16 cellular contexts compared by ENCODE assay signal in the genomic region with DNA sequence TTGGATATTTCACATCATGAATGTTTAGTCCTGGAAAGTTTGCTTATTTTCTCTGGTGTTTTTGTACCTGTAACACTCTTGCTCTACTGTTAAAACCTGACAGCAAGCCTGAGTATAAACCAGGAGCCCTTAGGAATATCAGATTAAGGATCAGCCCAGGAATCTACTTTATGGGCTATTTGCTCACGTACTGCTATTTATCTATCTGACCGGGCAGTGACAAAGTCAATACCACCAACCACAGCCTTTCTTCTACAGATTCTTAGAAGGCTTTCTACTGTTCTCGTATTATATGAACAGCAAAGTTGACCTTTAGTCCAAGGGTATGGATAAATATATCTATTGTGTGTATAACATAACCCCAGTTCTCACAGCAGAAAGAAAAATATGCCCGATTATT.
DNase-seq lines count a peak whose midpoint lies in the region; ATAC-seq, FAIRE-seq and TF ChIP-seq lines count a peak whose summit lies in the region.
"Had no signal": no experiment of that assay in that cellular context is flagged by ENCODE, and none has a peak within 500 bp of the region (broad histone marks: within the 10 kb centered on the region; RNA-seq: fewer than 3 reads in every experiment).

No MANE protein-coding gene starts in this region.

- no peak for TF ChIP-seq EP300 in A549 (IDR thresholded peaks at IDR 0.05)

- H3K4me3 ChIP-seq in A549 (no peak overlapping the region), LNCaP clone FGC (ENCODE audit: low read depth, low read length) (no peak overlapping the region), brain microvascular endothelial cell (ENCODE audit: low read depth, low read length) (no peak overlapping the region)
- H3K4me3 ChIP-seq in effector memory CD4-positive, alpha-beta T cell (ENCODE audit: insufficient read depth, low read depth, low read length, poor library complexity, severe bottlenecking) = no peak overlapping the region
- H3K4me3 ChIP-seq: BLaER1 treated with 17β-estradiol and CSF1 and Interleukin-3, amounts not matched to agents 10 nM and 100 nM; GM12878; GM23338 had no signal

- H3K4me3 Mint-ChIP-seq in progenitor cell of endocrine pancreas (ENCODE audit: low read depth) = no peak overlapping the region
- H3K4me3 Mint-ChIP-seq: GM23338 had no signal

- no peaks in the 10 kb centered on the region for H3K4me1 ChIP-seq in A549
- H3K4me1 ChIP-seq in effector memory CD4-positive, alpha-beta T cell (ENCODE audit: control insufficient read depth, insufficient read depth, low read length, poor library complexity, severe bottlenecking) = no peaks in the 10 kb centered on the region
- H3K4me1 ChIP-seq: BLaER1 treated with 17β-estradiol and CSF1 and Interleukin-3, amounts not matched to agents 10 nM and 100 nM had no signal

- TF ChIP-seq RAD21 in A549 (conservative IDR thresholded peaks at IDR 0.05 in 1 of 2, IDR thresholded peaks at IDR 0.05 in 1 of 2) = no peak

- peaks cover 5% of the 10 kb centered on the region for H3K9me3 Mint-ChIP-seq in progenitor cell of endocrine pancreas (ENCODE audit: low read depth)
- H3K9me3 Mint-ChIP-seq: GM23338 had no signal

- no peaks in the 10 kb centered on the region for H3K36me3 Mint-ChIP-seq in progenitor cell of endocrine pancreas (ENCODE audit: insufficient read depth)
- H3K36me3 Mint-ChIP-seq: CD4-positive, CD25-positive, alpha-beta regulatory T cell had no signal

- no peaks in the 10 kb centered on the region for H3K27me3 Mint-ChIP-seq in progenitor cell of endocrine pancreas
- H3K27me3 Mint-ChIP-seq: CD4-positive, CD25-positive, alpha-beta regulatory T cell had no signal

- TF ChIP-seq CTCF in A549 (IDR thresholded peaks at IDR 0.05) = no peak
- no peak for TF ChIP-seq CTCF in LNCaP clone FGC (IDR thresholded peaks at IDR 0.05; ENCODE audit: control insufficient read depth, extremely low read depth, insufficient read depth)
- no peak for TF ChIP-seq CTCF in brain microvascular endothelial cell (IDR thresholded peaks at IDR 0.05; ENCODE audit: low read depth, low read length, missing control alignments)
- no peak for TF ChIP-seq CTCF in progenitor cell of endocrine pancreas (IDR thresholded peaks at IDR 0.05; ENCODE audit: unreplicated experiment)

- no peak overlapping the region for H3K27ac ChIP-seq in A549
- no peak overlapping the region for H3K27ac ChIP-seq in brain microvascular endothelial cell
- no peak overlapping the region for H3K27ac ChIP-seq in effector memory CD4-positive, alpha-beta T cell (ENCODE audit: insufficient read depth, low read length, poor library complexity, severe bottlenecking)
- H3K27ac ChIP-seq: BLaER1 treated with 17β-estradiol and CSF1 and Interleukin-3, amounts not matched to agents 10 nM and 100 nM had no signal

- no peaks in the 10 kb centered on the region for H3K9me3 ChIP-seq in A549
- no peaks in the 10 kb centered on the region for H3K9me3 ChIP-seq in effector memory CD4-positive, alpha-beta T cell (ENCODE audit: control insufficient read depth, low read length)
- H3K9me3 ChIP-seq: BLaER1 treated with 17β-estradiol and CSF1 and Interleukin-3, amounts not matched to agents 10 nM and 100 nM had no signal

- no peaks in the 10 kb centered on the region for H3K27me3 ChIP-seq in brain microvascular endothelial cell (replicated peaks)
- H3K27me3 ChIP-seq in effector memory CD4-positive, alpha-beta T cell (replicated peaks; ENCODE audit: control insufficient read depth, insufficient read depth, low read length, poor library complexity, severe bottlenecking) = no peaks in the 10 kb centered on the region
- H3K27me3 ChIP-seq: BLaER1 treated with 17β-estradiol and CSF1 and Interleukin-3, amounts not matched to agents 10 nM and 100 nM had no signal

- 44% methylated on average over 4 of the region's 4 CpGs for WGBS in A549 (ENCODE audit: missing lambda C conversion rate)

- in situ Hi-C loops in brain microvascular endothelial cell (cut with HindIII; ENCODE audit: low pct_ligation_motif_present, low sequenced_read_pairs) = no loop called here

- CTCF ChIA-PET in A549 (lab: Yijun Ruan, JAX) = no interaction called here

- no peak overlapping the region for H3K4me2 ChIP-seq in A549
- H3K4me2 ChIP-seq: BLaER1 treated with 17β-estradiol and CSF1 and Interleukin-3, amounts not matched to agents 10 nM and 100 nM; GM23338 had no signal

- POLR2A ChIA-PET in A549 (lab: Yijun Ruan, JAX) = no interaction called here

- TF ChIP-seq POLR2A in A549 (IDR thresholded peaks at IDR 0.05; ENCODE audit: low read length) = no peak

- peaks cover 14% of the 10 kb centered on the region for H3K4me1 Mint-ChIP-seq in progenitor cell of endocrine pancreas (ENCODE audit: low read depth)

- no peak for DNase-seq in A549 (ENCODE audit: low read depth in 1 of 2, low spot score in 1 of 2)
- peak; percentile 54 for DNase-seq in LNCaP clone FGC (ENCODE audit: low read depth)
- DNase-seq in brain microvascular endothelial cell = peak; percentile 20
- no peak for DNase-seq in progenitor cell of endocrine pancreas (ENCODE audit: low spot score, unreplicated experiment)
- DNase-seq in central memory CD4-positive, alpha-beta T cell = no peak
- DNase-seq in effector memory CD4-positive, alpha-beta T cell = no peak
- DNase-seq: 8988T; ACHN; CD4-positive, CD25-positive, alpha-beta regulatory T cell; DMS79; H7 had no signal

- H3K36me3 ChIP-seq in brain microvascular endothelial cell (replicated peaks) = no peaks in the 10 kb centered on the region
- H3K36me3 ChIP-seq in effector memory CD4-positive, alpha-beta T cell (ENCODE audit: control insufficient read depth, insufficient read depth, low read length) = no peaks in the 10 kb centered on the region
- H3K36me3 ChIP-seq: BLaER1 treated with 17β-estradiol and CSF1 and Interleukin-3, amounts not matched to agents 10 nM and 100 nM had no signal

- ATAC-seq in A549 = no peak
- no peak for ATAC-seq in GM21528 (IDR thresholded peaks at IDR 0.05; ENCODE audit: low FRiP score, unreplicated experiment)
- ATAC-seq: GM12878, GM23338 had no signal

- peak overlapping the region; percentile 44 for H3K27ac Mint-ChIP-seq in progenitor cell of endocrine pancreas
- H3K27ac Mint-ChIP-seq: CD4-positive, CD25-positive, alpha-beta regulatory T cell; GM23338 had no signal

- FAIRE-seq in A549 (lab: Jason Lieb, UNC) = no peak
- FAIRE-seq: GM12878, GM18507 had no signal

TF ChIP-seq in A549, 52 proteins besides CTCF, POLR2A, EP300 and RAD21:
- TF ChIP-seq CHD2 (IDR thresholded peaks at IDR 0.05; ENCODE audit: low read length, partially characterized antibody) (no peak), KDM5A (IDR thresholded peaks at IDR 0.05) (no peak), GATA3 (IDR thresholded peaks at IDR 0.05; ENCODE audit: borderline replicate concordance) (0 out of 2 replicates have a peak, but pooled peaks have one; percentile 16), FOXS1 (CRISPR knock-in tag; IDR thresholded peaks at IDR 0.05) (no peak)
TF ChIP-seq in A549: peak in this region for 1.

Comparison
In these comparisons a context has a peak if more than half of its experiments do, and no peak if none do; other contexts are left out.
1. DNase-seq: peak in LNCaP clone FGC (single experiment) and brain microvascular endothelial cell (single experiment); none in A549 (0 of 2), progenitor cell of endocrine pancreas (single experiment), central memory CD4-positive, alpha-beta T cell (single experiment) and effector memory CD4-positive, alpha-beta T cell (0 of 3).